9 cellular contexts compared by ENCODE assay signal in genomic region chr16:73176577-73177013, GRCh38.
DNase-seq lines count a peak whose midpoint lies in the region; ATAC-seq and TF ChIP-seq lines count a peak whose summit lies in the region.
"Had no signal": no experiment of that assay in that cellular context is flagged by ENCODE, and none has a peak within 500 bp of the region (broad histone marks: within the 10 kb centered on the region; RNA-seq: fewer than 3 reads in every experiment).

No MANE protein-coding gene starts in this region.

- H3K36me3 Mint-ChIP-seq in glutamatergic neuron (ENCODE audit: unreplicated experiment), result no peaks in the 10 kb centered on the region

- ATAC-seq in body of pancreas, result no peak

- H3K27me3 Mint-ChIP-seq in glutamatergic neuron (ENCODE audit: unreplicated experiment), result peaks cover 5% of the 10 kb centered on the region

- TF ChIP-seq POLR2A in body of pancreas (IDR thresholded peaks at IDR 0.05) (no peak), Peyer's patch (IDR thresholded peaks at IDR 0.05) (no peak)

- peak; percentile 90 for DNase-seq in AG04449 (ENCODE audit: low read depth, low spot score)
- DNase-seq in HS-5 (ENCODE audit: low read depth), result peak; percentile 91
- DNase-seq in body of pancreas, result no peak
- peak; percentile 49 for DNase-seq in left kidney (ENCODE audit: low read depth, low spot score)
- no peak for DNase-seq in globus pallidus (ENCODE audit: low spot score)
- DNase-seq in nucleus accumbens (lab: John Stamatoyannopoulos, UW), result no peak
- DNase-seq in Peyer's patch, result no peak
- DNase-seq in glutamatergic neuron, result no peak
- DNase-seq: testis had no signal

- H3K9me3 ChIP-seq in body of pancreas, result no peaks in the 10 kb centered on the region
- H3K9me3 ChIP-seq in Peyer's patch, result no peaks in the 10 kb centered on the region
- H3K9me3 ChIP-seq: testis had no signal

- no peak overlapping the region for H3K4me3 Mint-ChIP-seq in glutamatergic neuron (ENCODE audit: unreplicated experiment)

- CTCF ChIA-PET in AG04449 (lab: Yijun Ruan, JAX), result interaction anchor here (0.6 to 2.3 kb wide), 27 partner anchors 10 to 674 kb away, joined by 3 to 15 read pairs (median 4); no protein-coding TSS in a partner anchor

- H3K4me1 Mint-ChIP-seq in glutamatergic neuron (ENCODE audit: low read depth, unreplicated experiment), result peaks cover 8% of the 10 kb centered on the region

- POLR2A ChIA-PET in AG04449 (lab: Yijun Ruan, JAX), result interaction anchor here (1.0 to 1.1 kb wide), 2 partner anchors 25 to 38 kb away, joined by 3 to 9 read pairs; no protein-coding TSS in a partner anchor

- H3K9me3 Mint-ChIP-seq in glutamatergic neuron (ENCODE audit: unreplicated experiment), result peaks cover 2% of the 10 kb centered on the region

- TF ChIP-seq CTCF in AG04449 (IDR thresholded peaks at IDR 0.05; ENCODE audit: insufficient read depth, low read length, missing control alignments) (peak; percentile 47), body of pancreas (IDR thresholded peaks at IDR 0.05) (peak in 5 of 7 experiments; percentile 6 to 41 (median 34)), Peyer's patch (IDR thresholded peaks at IDR 0.05) (peak in 3 of 6 experiments; percentile 15 to 37 (median 18)), glutamatergic neuron (IDR thresholded peaks at IDR 0.05; ENCODE audit: partially characterized antibody, unreplicated experiment) (no peak)

- H3K27ac ChIP-seq in body of pancreas (no peak overlapping the region), Peyer's patch (no peak overlapping the region)
- H3K27ac ChIP-seq: testis had no signal

- intact Hi-C loops in body of pancreas (cut with DNase I), result loop anchor here (10.0 kb wide), 1 partner anchor 342 kb away; no protein-coding TSS in a partner anchor

- peaks cover 24% of the 10 kb centered on the region for H3K4me1 ChIP-seq in body of pancreas
- H3K4me1 ChIP-seq in Peyer's patch, result peaks cover 0 to 17% (median 0%) of the 10 kb centered on the region in 4 donors

- H3K27me3 ChIP-seq in body of pancreas (no peaks in the 10 kb centered on the region), Peyer's patch (no peaks in the 10 kb centered on the region)
- H3K27me3 ChIP-seq: testis had no signal

- H3K36me3 ChIP-seq in body of pancreas (replicated peaks in 1 of 2; ENCODE audit: insufficient read depth in 1 of 2, low read depth in 2 of 2) (no peaks in the 10 kb centered on the region), Peyer's patch (no peaks in the 10 kb centered on the region)

- H3K27ac Mint-ChIP-seq in glutamatergic neuron (ENCODE audit: unreplicated experiment), result no peak overlapping the region

- H3K4me3 ChIP-seq in AG04449 (ENCODE audit: low read depth, low read length) (no peak overlapping the region), body of pancreas (no peak overlapping the region), Peyer's patch (no peak overlapping the region)
- H3K4me3 ChIP-seq: testis had no signal

- 50% methylated on average over 2 of the region's 2 CpGs for WGBS in body of pancreas, 2 donors

Comparison
In these comparisons a context has a peak if more than half of its experiments do, and no peak if none do; other contexts are left out.
1. DNase-seq: peak in AG04449 (single experiment), HS-5 (single experiment) and left kidney (single experiment); none in body of pancreas (0 of 4), globus pallidus (single experiment), nucleus accumbens (0 of 56), Peyer's patch (0 of 3) and glutamatergic neuron (single experiment).